1 cellular context compared by ENCODE assay signal in genomic region chr1:32925360-32926142, GRCh38.
A peak's percentile ranks its signal among the peaks of the same experiment; 100 is the strongest.
TF ChIP-seq lines count a peak whose summit lies in the region.

No MANE protein-coding gene starts in this region.

TF ChIP-seq in K562, 482 proteins besides CTCF, POLR2A, EP300 and RAD21 (continued from another document):
- TF ChIP-seq ZNF699 (CRISPR knock-in tag; IDR thresholded peaks at IDR 0.05; ENCODE audit: insufficient replicate concordance) (no peak), NCOA6 (IDR thresholded peaks at IDR 0.05) (no peak), NR4A1 (CRISPR knock-in tag; IDR thresholded peaks at IDR 0.05) (no peak), NR4A1 (tag; IDR thresholded peaks at IDR 0.05) (no peak), ZBTB26 (CRISPR knock-in tag; IDR thresholded peaks at IDR 0.05) (peak; percentile 55; the same call in 1 of the 2 replicates), FUS (optimal IDR thresholded peaks at IDR 0.05; ENCODE audit: low read depth, low read length) (no peak), NFATC3 (IDR thresholded peaks at IDR 0.05) (no peak), ZFP1 (CRISPR knock-in tag; IDR thresholded peaks at IDR 0.05) (no peak), RBBP5 (IDR thresholded peaks at IDR 0.05; ENCODE audit: borderline replicate concordance, insufficient read depth, low read length, poor library complexity, severe bottlenecking) (no peak), POLR3A (IDR thresholded peaks at IDR 0.05; ENCODE audit: borderline replicate concordance, extremely low read depth, insufficient read depth, insufficient read length) (no peak)
- TF ChIP-seq, protein P1, sequence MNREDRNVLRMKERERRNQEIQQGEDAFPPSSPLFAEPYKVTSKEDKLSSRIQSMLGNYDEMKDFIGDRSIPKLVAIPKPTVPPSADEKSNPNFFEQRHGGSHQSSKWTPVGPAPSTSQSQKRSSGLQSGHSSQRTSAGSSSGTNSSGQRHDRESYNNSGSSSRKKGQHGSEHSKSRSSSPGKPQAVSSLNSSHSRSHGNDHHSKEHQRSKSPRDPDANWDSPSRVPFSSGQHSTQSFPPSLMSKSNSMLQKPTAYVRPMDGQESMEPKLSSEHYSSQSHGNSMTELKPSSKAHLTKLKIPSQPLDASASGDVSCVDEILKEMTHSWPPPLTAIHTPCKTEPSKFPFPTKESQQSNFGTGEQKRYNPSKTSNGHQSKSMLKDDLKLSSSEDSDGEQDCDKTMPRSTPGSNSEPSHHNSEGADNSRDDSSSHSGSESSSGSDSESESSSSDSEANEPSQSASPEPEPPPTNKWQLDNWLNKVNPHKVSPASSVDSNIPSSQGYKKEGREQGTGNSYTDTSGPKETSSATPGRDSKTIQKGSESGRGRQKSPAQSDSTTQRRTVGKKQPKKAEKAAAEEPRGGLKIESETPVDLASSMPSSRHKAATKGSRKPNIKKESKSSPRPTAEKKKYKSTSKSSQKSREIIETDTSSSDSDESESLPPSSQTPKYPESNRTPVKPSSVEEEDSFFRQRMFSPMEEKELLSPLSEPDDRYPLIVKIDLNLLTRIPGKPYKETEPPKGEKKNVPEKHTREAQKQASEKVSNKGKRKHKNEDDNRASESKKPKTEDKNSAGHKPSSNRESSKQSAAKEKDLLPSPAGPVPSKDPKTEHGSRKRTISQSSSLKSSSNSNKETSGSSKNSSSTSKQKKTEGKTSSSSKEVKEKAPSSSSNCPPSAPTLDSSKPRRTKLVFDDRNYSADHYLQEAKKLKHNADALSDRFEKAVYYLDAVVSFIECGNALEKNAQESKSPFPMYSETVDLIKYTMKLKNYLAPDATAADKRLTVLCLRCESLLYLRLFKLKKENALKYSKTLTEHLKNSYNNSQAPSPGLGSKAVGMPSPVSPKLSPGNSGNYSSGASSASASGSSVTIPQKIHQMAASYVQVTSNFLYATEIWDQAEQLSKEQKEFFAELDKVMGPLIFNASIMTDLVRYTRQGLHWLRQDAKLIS (CRISPR knock-in tag; IDR thresholded peaks at IDR 0.05) = no peak
TF ChIP-seq in K562: peak in this region for 2.
